ENCODE assay signal across 13 cellular contexts in genomic region chrX:49282647-49283011, GRCh38. TPM values are rescaled to one million over a fixed set of nuclear protein-coding genes. Genes with fewer than 3 reads are reported as not detected.
DNase-seq lines count a peak whose midpoint lies in the region; ATAC-seq and TF ChIP-seq lines count a peak whose summit lies in the region.
"Had no signal": no experiment of that assay in that cellular context is flagged by ENCODE, and none has a peak within 500 bp of the region (broad histone marks: within the 10 kb centered on the region; RNA-seq: fewer than 3 reads in every experiment).

No MANE protein-coding gene starts in this region.

- H3K27me3 Mint-ChIP-seq in activated CD4-positive, alpha-beta T cell treated with anti-CD3 and anti-CD28 coated beads for 36 hours: no peaks in the 10 kb centered on the region
- H3K27me3 Mint-ChIP-seq in natural killer cell (ENCODE audit: low read depth in 2 of 2): no peaks in the 10 kb centered on the region

- H3K4me1 Mint-ChIP-seq in activated CD4-positive, alpha-beta T cell treated with anti-CD3 and anti-CD28 coated beads for 36 hours: peaks cover 46% of the 10 kb centered on the region
- peaks cover 3 to 11% of the 10 kb centered on the region in 2 donors for H3K4me1 Mint-ChIP-seq in natural killer cell

- H3K9ac ChIP-seq in SK-N-SH: no peak overlapping the region

- H3K27ac ChIP-seq in SK-N-SH (ENCODE audit: low read depth in 2 of 2, low read length in 1 of 2) (no peak overlapping the region), testis (no peak overlapping the region)
- H3K27ac ChIP-seq: neutrophil had no signal

- no peaks in the 10 kb centered on the region for H3K9me3 Mint-ChIP-seq in activated CD4-positive, alpha-beta T cell treated with anti-CD3 and anti-CD28 coated beads for 36 hours (ENCODE audit: low read depth)
- no peaks in the 10 kb centered on the region for H3K9me3 Mint-ChIP-seq in natural killer cell
- H3K9me3 Mint-ChIP-seq: CD8-positive, alpha-beta T cell; stimulated activated effector memory CD8-positive, alpha-beta T cell treated with anti-CD3 and anti-CD28 coated beads, Interleukin-12 subunit alpha, Interleukin-12 subunit beta, amount 100 ng/mL, for 72 hours had no signal

- no peak for TF ChIP-seq POLR2A in testis (IDR thresholded peaks at IDR 0.05)

- H3K4me1 ChIP-seq in SK-N-SH (ENCODE audit: control insufficient read depth in 1 of 2, insufficient read depth in 2 of 2, low read depth in 1 of 2, low read length in 1 of 2) (no peaks in the 10 kb centered on the region; a peak in 1 of 4 replicates), testis (no peaks in the 10 kb centered on the region)

- H3K9me2 ChIP-seq in SK-N-SH: no peaks in the 10 kb centered on the region

- no peak overlapping the region for H3K4me3 ChIP-seq in SK-N-SH (ENCODE audit: low read depth in 2 of 2, low read length in 1 of 2)
- H3K4me3 ChIP-seq in testis: no peak overlapping the region

- TF ChIP-seq RAD21 in SK-N-SH (IDR thresholded peaks at IDR 0.05; ENCODE audit: low read length): peak; percentile 38

- no peak overlapping the region for H3K27ac Mint-ChIP-seq in activated CD4-positive, alpha-beta T cell treated with anti-CD3 and anti-CD28 coated beads for 36 hours
- H3K27ac Mint-ChIP-seq in natural killer cell: no peak overlapping the region
- H3K27ac Mint-ChIP-seq: CD8-positive, alpha-beta T cell; stimulated activated effector memory CD8-positive, alpha-beta T cell treated with anti-CD3 and anti-CD28 coated beads, Interleukin-12 subunit alpha, Interleukin-12 subunit beta, amount 100 ng/mL, for 72 hours had no signal

- WGBS in SK-N-SH (ENCODE audit: low lambda C conversion rate): 30% methylated on average over 11 of the region's 11 CpGs
- WGBS in testis, 2 donors: 19 to 51% methylated on average over 11 of the region's 11 CpGs

- no peak for DNase-seq in activated CD4-positive, alpha-beta T cell treated with anti-CD3 and anti-CD28 coated beads for 36 hours
- no peak for DNase-seq in activated CD4-positive, alpha-beta T cell treated with anti-CD3 and anti-CD28 coated beads for 4 hours
- DNase-seq in SK-N-SH (peak; percentile 61), left cardiac atrium (no peak), testis (peak; percentile 38), natural killer cell (no peak)
- DNase-seq: activated CD4-positive, alpha-beta T cell treated with anti-CD3 and anti-CD28 coated beads, Interleukin-2, amount 50 U/mL, for 1 hour; CD8-positive, alpha-beta T cell; MM.1S had no signal

- H3K9me3 ChIP-seq in SK-N-SH: no peaks in the 10 kb centered on the region
- H3K9me3 ChIP-seq in testis: no peaks in the 10 kb centered on the region
- H3K9me3 ChIP-seq: neutrophil had no signal

- POLR2A ChIA-PET in activated CD4-positive, alpha-beta T cell treated with anti-CD3 and anti-CD28 coated beads for 36 hours (lab: Charles Lee): no interaction called here
- POLR2A ChIA-PET in SK-N-SH (lab: Yijun Ruan, JAX): interaction anchor here (1.1 kb wide), 1 partner anchor 93 kb away, joined by 3 read pairs; no protein-coding TSS in a partner anchor

- no peaks in the 10 kb centered on the region for H3K79me2 ChIP-seq in SK-N-SH (ENCODE audit: insufficient read depth)

- H3K36me3 ChIP-seq in SK-N-SH (replicated peaks in 1 of 2; ENCODE audit: control insufficient read depth in 1 of 2, insufficient read depth in 2 of 2, low read length in 1 of 2): no peaks in the 10 kb centered on the region
- no peaks in the 10 kb centered on the region for H3K36me3 ChIP-seq in testis (ENCODE audit: low read depth, missing control alignments)

- H3K27me3 ChIP-seq in SK-N-SH (ENCODE audit: insufficient read depth) (no peaks in the 10 kb centered on the region; the same call in 1 of the 2 replicates), testis (no peaks in the 10 kb centered on the region)
- H3K27me3 ChIP-seq: neutrophil had no signal

- no peak for TF ChIP-seq EP300 in SK-N-SH (IDR thresholded peaks at IDR 0.05; ENCODE audit: borderline replicate concordance in 1 of 2, low read depth in 1 of 2, low read length in 1 of 2)

- CTCF ChIA-PET in activated CD4-positive, alpha-beta T cell treated with anti-CD3 and anti-CD28 coated beads for 36 hours (lab: Charles Lee): no interaction called here
- CTCF ChIA-PET in SK-N-SH (lab: Yijun Ruan, JAX): interaction anchor here (0.6 kb wide), 1 partner anchor 90 kb away, joined by 4 read pairs; no protein-coding TSS in a partner anchor

- 0 out of 2 replicates have a peak, but pooled peaks cover 6% of the 10 kb centered on the region for H4K20me1 ChIP-seq in SK-N-SH (ENCODE audit: insufficient read depth)

- no peak overlapping the region for H3K4me3 Mint-ChIP-seq in activated CD4-positive, alpha-beta T cell treated with anti-CD3 and anti-CD28 coated beads for 36 hours
- no peak overlapping the region for H3K4me3 Mint-ChIP-seq in natural killer cell
- H3K4me3 Mint-ChIP-seq: CD8-positive, alpha-beta T cell; stimulated activated effector memory CD8-positive, alpha-beta T cell treated with anti-CD3 and anti-CD28 coated beads, Interleukin-12 subunit alpha, Interleukin-12 subunit beta, amount 100 ng/mL, for 72 hours had no signal

- no peaks in the 10 kb centered on the region for H3F3A ChIP-seq in SK-N-SH (replicated peaks; ENCODE audit: insufficient read depth)

- no peak overlapping the region for H2AFZ ChIP-seq in SK-N-SH (ENCODE audit: low read depth)

- H3K4me2 ChIP-seq in SK-N-SH: no peak overlapping the region

- intact Hi-C loops in activated CD4-positive, alpha-beta T cell treated with anti-CD3 and anti-CD28 coated beads for 36 hours (cut with DNase I, micrococcal nuclease): no loop called here
- intact Hi-C loops in left cardiac atrium (cut with DNase I): no loop called here
- intact Hi-C loops in testis (cut with DNase I; ENCODE audit: low total_unique reads): no loop called here
- intact Hi-C loops in natural killer cell (cut with micrococcal nuclease): no loop called here

- TF ChIP-seq CTCF in SK-N-SH (IDR thresholded peaks at IDR 0.05): peak; percentile 33
- peak in 1 of 3 experiments; percentile 9 for TF ChIP-seq CTCF in testis (IDR thresholded peaks at IDR 0.05)
- no peak for TF ChIP-seq CTCF in natural killer cell (IDR thresholded peaks at IDR 0.05)

- H3K36me3 Mint-ChIP-seq in activated CD4-positive, alpha-beta T cell treated with anti-CD3 and anti-CD28 coated beads for 36 hours (ENCODE audit: low read depth): peaks cover 1% of the 10 kb centered on the region
- H3K36me3 Mint-ChIP-seq in natural killer cell: no peaks in the 10 kb centered on the region

- ATAC-seq in activated CD4-positive, alpha-beta T cell treated with anti-CD3 and anti-CD28 coated beads for 36 hours: peak; percentile 28
- peak; percentile 72 to 82 for ATAC-seq in left cardiac atrium
- ATAC-seq in natural killer cell: no peak
- no peak for ATAC-seq in HG03196 (IDR thresholded peaks at IDR 0.05; ENCODE audit: unreplicated experiment)
- ATAC-seq in HG03439 (IDR thresholded peaks at IDR 0.05; ENCODE audit: unreplicated experiment): no peak
- ATAC-seq: CD8-positive, alpha-beta T cell; stimulated activated effector memory CD8-positive, alpha-beta T cell treated with anti-CD3 and anti-CD28 coated beads, Interleukin-12 subunit alpha, Interleukin-12 subunit beta, amount 100 ng/mL, for 72 hours had no signal

TF ChIP-seq in SK-N-SH, 30 proteins besides CTCF, POLR2A, EP300 and RAD21 (continues in another document):
- TF ChIP-seq FOXJ3 (CRISPR knock-in tag; IDR thresholded peaks at IDR 0.05) (no peak), RXRA (IDR thresholded peaks at IDR 0.05; ENCODE audit: borderline replicate concordance, low read depth) (no peak), RFX5 (IDR thresholded peaks at IDR 0.05; ENCODE audit: low read length) (peak; percentile 79), ELF1 (IDR thresholded peaks at IDR 0.05) (no peak)

RNA-seq across cellular contexts. Expression of gene PPP1R3F, which starts 13.0 kb away (rescaled TPM):
- total RNA-seq in activated CD4-positive, alpha-beta T cell treated with anti-CD3 and anti-CD28 coated beads for 36 hours: 1 to 10 TPM; 4.4 to 4.7 TPM
- polyA plus RNA-seq in SK-N-SH (2012; rRNA removed) (4.2 and 6.2 TPM in 2 replicates), testis (ENCODE audit: insufficient read depth, low read depth, low replicate concordance) (7.6 TPM)
- 3.2 and 3.9 TPM in 2 replicates for polyA plus RNA-seq in SK-N-SH (2012; cell fraction: cytosol; rRNA removed)
- polyA plus RNA-seq in SK-N-SH (2012; cell fraction: nucleus; rRNA removed): 9.2 and 17.1 TPM in 2 replicates
- total RNA-seq in left cardiac atrium (10 to 100 TPM; 17.5 to 22.5 TPM), testis (10 to 100 TPM; 17.6 to 18.0 TPM), natural killer cell (1 to 10 TPM; 2.9 to 4.3 (median 3.6) TPM)

RNA-seq across cellular contexts. Expression of gene FOXP3, which starts 18.1 kb away (rescaled TPM):
- total RNA-seq in activated CD4-positive, alpha-beta T cell treated with anti-CD3 and anti-CD28 coated beads for 36 hours: 10 to 100 TPM; 17.9 to 20.0 TPM
- 0.12 TPM in 1 of 2 replicates, not detected in the other for polyA plus RNA-seq in SK-N-SH (2012; rRNA removed)
- 0.04 TPM in 2 replicates for polyA plus RNA-seq in SK-N-SH (2012; cell fraction: cytosol; rRNA removed)
- 0.06 and 0.08 TPM in 2 replicates for polyA plus RNA-seq in SK-N-SH (2012; cell fraction: nucleus; rRNA removed)
- total RNA-seq in left cardiac atrium: not detected
- 1 to 10 TPM; 1.1 to 2.5 TPM for total RNA-seq in testis
- 2.2 TPM for polyA plus RNA-seq in testis (ENCODE audit: insufficient read depth, low read depth, low replicate concordance)
- under 1 TPM; 0.09 to 0.32 (median 0.20) TPM for total RNA-seq in natural killer cell

RNA-seq across cellular contexts. Expression of gene GAGE10, which starts 20.8 kb away (rescaled TPM):
- not detected for total RNA-seq in activated CD4-positive, alpha-beta T cell treated with anti-CD3 and anti-CD28 coated beads for 36 hours
- polyA plus RNA-seq in SK-N-SH (2012; rRNA removed) (not detected in 2 replicates), testis (ENCODE audit: insufficient read depth, low read depth, low replicate concordance) (not detected)
- not detected in 2 replicates for polyA plus RNA-seq in SK-N-SH (2012; cell fraction: cytosol; rRNA removed)
- not detected in 2 replicates for polyA plus RNA-seq in SK-N-SH (2012; cell fraction: nucleus; rRNA removed)
- total RNA-seq in left cardiac atrium (not detected), testis (not detected), natural killer cell (not detected)
- total RNA-seq: CD8-positive, alpha-beta T cell had no signal

RNA-seq across cellular contexts. Expression of gene GAGE12J, which starts 39.2 kb away (rescaled TPM):
- total RNA-seq in activated CD4-positive, alpha-beta T cell treated with anti-CD3 and anti-CD28 coated beads for 36 hours: not detected
- polyA plus RNA-seq in SK-N-SH (2012; rRNA removed): not detected in 2 replicates
- polyA plus RNA-seq in SK-N-SH (2012; cell fraction: cytosol; rRNA removed): not detected in 2 replicates
- polyA plus RNA-seq in SK-N-SH (2012; cell fraction: nucleus; rRNA removed): not detected in 2 replicates
- total RNA-seq in left cardiac atrium: not detected
- total RNA-seq in testis: 1 to 10 TPM in 1 of 2 donors, not detected in 1; 8.5 TPM
- polyA plus RNA-seq in testis (ENCODE audit: insufficient read depth, low read depth, low replicate concordance): 14.2 TPM
- not detected for total RNA-seq in natural killer cell
- total RNA-seq: CD8-positive, alpha-beta T cell had no signal

RNA-seq across cellular contexts. Expression of gene CCDC22, which starts 47.4 kb away (rescaled TPM):
- total RNA-seq in activated CD4-positive, alpha-beta T cell treated with anti-CD3 and anti-CD28 coated beads for 36 hours: 10 to 100 TPM; 19.8 to 23.8 TPM
- polyA plus RNA-seq in SK-N-SH (2012; rRNA removed): 7.5 TPM in 2 replicates
- 2.7 and 4.4 TPM in 2 replicates for polyA plus RNA-seq in SK-N-SH (2012; cell fraction: cytosol; rRNA removed)
- polyA plus RNA-seq in SK-N-SH (2012; cell fraction: nucleus; rRNA removed): 14.3 and 18.5 TPM in 2 replicates
- 10 to 100 TPM in 1 of 2 donors, 1 to 10 TPM in 1; 8.8 to 10.7 TPM for total RNA-seq in left cardiac atrium
- 10 to 100 TPM; 13.4 to 13.9 TPM for total RNA-seq in testis
- 7.3 TPM for polyA plus RNA-seq in testis (ENCODE audit: insufficient read depth, low read depth, low replicate concordance)
- total RNA-seq in natural killer cell: 10 to 100 TPM; 19.6 to 22.8 (median 22.1) TPM

Comparison
In these comparisons a context has a peak if more than half of its experiments do, and no peak if none do; other contexts are left out.
1. ATAC-seq: peak in activated CD4-positive, alpha-beta T cell treated with anti-CD3 and anti-CD28 coated beads for 36 hours (single experiment) and left cardiac atrium (2 of 2); none in natural killer cell (0 of 3), HG03196 (single experiment) and HG03439 (single experiment).
2. DNase-seq: peak in SK-N-SH (single experiment) and testis (single experiment); none in activated CD4-positive, alpha-beta T cell treated with anti-CD3 and anti-CD28 coated beads for 36 hours (single experiment), activated CD4-positive, alpha-beta T cell treated with anti-CD3 and anti-CD28 coated beads for 4 hours (0 of 2), left cardiac atrium (single experiment) and natural killer cell (single experiment).
3. RNA of gene FOXP3, which starts 18.1 kb away (total RNA-seq): 17.9 to 20.0 TPM in activated CD4-positive, alpha-beta T cell treated with anti-CD3 and anti-CD28 coated beads for 36 hours; 1.1 to 2.5 TPM in testis, 0.09 to 0.32 TPM in natural killer cell and not detected in left cardiac atrium; every median in the first group is over 4 times any median in the second.